1 cellular context compared by ENCODE assay signal in genomic region chr7:65269150-65269856, GRCh38.
TF ChIP-seq lines count a peak whose summit lies in the region.

No MANE protein-coding gene starts in this region.

TF ChIP-seq in WTC11, 78 proteins besides CTCF, POLR2A, EP300 and RAD21 (continued from another document):
- TF ChIP-seq ZNF512 (CRISPR knock-in tag; IDR thresholded peaks at IDR 0.05; ENCODE audit: borderline replicate concordance) = no peak
- 0 out of 2 replicates have a peak, but pooled peaks have one; percentile 69 for TF ChIP-seq ETV6 (CRISPR knock-in tag; IDR thresholded peaks at IDR 0.05)
- 0 out of 2 replicates have a peak, but pooled peaks have one; percentile 34 for TF ChIP-seq FOXK1 (CRISPR knock-in tag; IDR thresholded peaks at IDR 0.05)
- no peak for TF ChIP-seq ZNF232 (CRISPR knock-in tag; IDR thresholded peaks at IDR 0.05)
- TF ChIP-seq NR3C1 (CRISPR knock-in tag; conservative IDR thresholded peaks at IDR 0.05; ENCODE audit: low read depth) = no peak
- no peak for TF ChIP-seq ZNF425 (CRISPR knock-in tag; conservative IDR thresholded peaks at IDR 0.05)
